Comparison of ENCODE assay signal across 17 cellular contexts in genomic region chr10:128483216-128483615, GRCh38.
DNase-seq lines count a peak whose midpoint lies in the region; TF ChIP-seq lines count a peak whose summit lies in the region.
"Had no signal": no experiment of that assay in that cellular context is flagged by ENCODE, and none has a peak within 500 bp of the region (broad histone marks: within the 10 kb centered on the region; RNA-seq: fewer than 3 reads in every experiment).

No MANE protein-coding gene starts in this region.

- no peaks in the 10 kb centered on the region for H3K4me1 ChIP-seq in mammary epithelial cell (ENCODE audit: insufficient read depth, low read length)
- H3K4me1 ChIP-seq: A549, Caco-2 had no signal

- no TSS peak for BruUV-seq in mammary epithelial cell (replicated peaks; lab: Mats Ljungman, UMichigan)

- dilution Hi-C loops in mammary epithelial cell (cut with HindIII; ENCODE audit: low sequenced_read_pairs): loop anchor here (5.0 kb wide), 1 partner anchor 71 kb away; no protein-coding TSS in a partner anchor

- in situ Hi-C loops in mammary epithelial cell (cut with MboI; ENCODE audit: low sequenced_read_pairs in 2 of 2): no loop called here

- no peak for TF ChIP-seq CTCF in mammary epithelial cell (conservative IDR thresholded peaks at IDR 0.05 in 1 of 2, IDR thresholded peaks at IDR 0.05 in 1 of 2; ENCODE audit: extremely low read depth in 1 of 2, insufficient read depth in 1 of 2, low read depth in 1 of 2, low read length in 2 of 2)

- DNase-seq in DMS79 (lab: John Stamatoyannopoulos, UW) (peak; percentile 68), DMS79 treated with DMSO at 0.1 percent for 48 hours (lab: John Stamatoyannopoulos, UW) (no peak), posterior vena cava (ENCODE audit: low spot score) (peak; percentile 73), kidney glomerular epithelial cell (lab: John Stamatoyannopoulos, UW) (no peak), mammary epithelial cell (no peak), NCI-H146 (lab: John Stamatoyannopoulos, UW) (no peak)
- DNase-seq in activated effector memory CD4-positive, alpha-beta T cell treated with anti-CD3 and anti-CD28 coated beads, Interleukin-2, amount 50 U/mL, for 16 hours: peak; percentile 48
- no peak for DNase-seq in activated effector memory CD4-positive, alpha-beta T cell treated with Interleukin-2 at 50 U/mL for 16 hours
- DNase-seq: AML-193; Caco-2; CD4-positive, alpha-beta T cell; GF-D8; GOT3; H7 had no signal

- H3K9ac ChIP-seq in mammary epithelial cell (ENCODE audit: insufficient read depth, low read length): no peak overlapping the region

- H2AFZ ChIP-seq in mammary epithelial cell (ENCODE audit: low read depth, low read length): no peak overlapping the region

- H3K4me3 ChIP-seq in mammary epithelial cell (replicated peaks in 1 of 3; ENCODE audit: insufficient read depth in 1 of 3, low read depth in 2 of 3, low read length in 3 of 3): no peak overlapping the region
- H3K4me3 ChIP-seq: A549 had no signal

- no peaks in the 10 kb centered on the region for H3K79me2 ChIP-seq in mammary epithelial cell (ENCODE audit: insufficient read depth, low read length)

- no peaks in the 10 kb centered on the region for H3K27me3 ChIP-seq in mammary epithelial cell (ENCODE audit: insufficient read depth, low read length)

- no peaks in the 10 kb centered on the region for H4K20me1 ChIP-seq in mammary epithelial cell (ENCODE audit: insufficient read depth, low read length)

- CTCF ChIA-PET in mammary epithelial cell (lab: Charles Lee; ENCODE audit: low non-redundant PET): no interaction called here

- no peak overlapping the region for H3K4me2 ChIP-seq in mammary epithelial cell (ENCODE audit: insufficient read depth, low read depth, low read length)
- H3K4me2 ChIP-seq: A549 had no signal

- 83% methylated on average over 16 of the region's 16 CpGs for WGBS in mammary epithelial cell (ENCODE audit: low coverage, missing lambda C conversion rate)

- intact Hi-C loops in posterior vena cava (cut with DNase I): no loop called here
- intact Hi-C loops in mammary epithelial cell (cut with micrococcal nuclease): no loop called here

- no peaks in the 10 kb centered on the region for H3K36me3 ChIP-seq in mammary epithelial cell (ENCODE audit: insufficient read depth, low read length)

- peaks cover 32% of the 10 kb centered on the region for H3K9me3 ChIP-seq in mammary epithelial cell (replicated peaks; ENCODE audit: insufficient read depth, low read length)
- H3K9me3 ChIP-seq: A549, Caco-2 had no signal

- H3K27ac ChIP-seq in mammary epithelial cell (ENCODE audit: insufficient read depth, low read depth, low read length): no peak overlapping the region
- H3K27ac ChIP-seq: 22Rv1, A549, C4-2B had no signal

Comparison
In these comparisons a context has a peak if more than half of its experiments do, and no peak if none do; other contexts are left out.
1. DNase-seq: peak in DMS79 (single experiment), activated effector memory CD4-positive, alpha-beta T cell treated with anti-CD3 and anti-CD28 coated beads, Interleukin-2, amount 50 U/mL, for 16 hours (single experiment) and posterior vena cava (single experiment); none in DMS79 treated with DMSO at 0.1 percent for 48 hours (single experiment), activated effector memory CD4-positive, alpha-beta T cell treated with Interleukin-2 at 50 U/mL for 16 hours (single experiment), kidney glomerular epithelial cell (single experiment), mammary epithelial cell (single experiment) and NCI-H146 (single experiment).